In genomic region chr1:55639051-55639450, GRCh38 we compare ENCODE assay signal across 23 cellular contexts.
"Had no signal": no experiment of that assay in that cellular context is flagged by ENCODE, and none has a peak within 500 bp of the region (broad histone marks: within the 10 kb centered on the region; RNA-seq: fewer than 3 reads in every experiment).

No MANE protein-coding gene starts in this region.

- H3K36me3 ChIP-seq: right lobe of liver, tibial artery had no signal

- H3K27ac ChIP-seq: hepatocyte, right lobe of liver had no signal

- DNase-seq: activated B cell treated with CpG ODN at 0.5 μM for 24 hours; activated CD4-positive, alpha-beta T cell treated with anti-CD3 and anti-CD28 coated beads for 36 hours; activated CD4-positive, alpha-beta T cell treated with anti-CD3 and anti-CD28 coated beads, Interleukin-2, amount 50 U/mL, for 4 hours; activated CD8-positive, alpha-beta memory T cell treated with anti-CD3 and anti-CD28 coated beads for 24 hours; activated CD8-positive, alpha-beta memory T cell treated with anti-CD3 and anti-CD28 coated beads, Interleukin-2, amount 50 U/mL, for 4 hours; activated naive CD4-positive, alpha-beta T cell; activated naive CD8-positive, alpha-beta T cell treated with anti-CD3 and anti-CD28 coated beads for 36 hours; activated T-cell treated with anti-CD3 and anti-CD28 coated beads, Interleukin-2, amount 50 U/mL, for 4 hours; amniotic stem cell; cerebellar nuclear complex; foreskin fibroblast; mesenchymal stem cell; naive B cell; nucleus accumbens; right lobe of liver; stimulated activated CD4-positive, alpha-beta T cell treated with anti-CD3 and anti-CD28 coated beads, Interleukin-1b, Interleukin-23, amount 100 ng/mL, for 48 hours; stimulated activated naive CD8-positive, alpha-beta T cell treated with anti-CD3 and anti-CD28 coated beads, Interleukin-15, amount 100 ng/mL, for 72 hours; T1000; tibial artery had no signal

- ATAC-seq: activated CD4-positive, alpha-beta T cell treated with anti-CD3 and anti-CD28 coated beads for 36 hours; activated T-cell treated with anti-CD3 and anti-CD28 coated beads, Interleukin-2, amount 50 U/mL, for 4 hours; right lobe of liver; stimulated activated effector memory CD8-positive, alpha-beta T cell treated with anti-CD3 and anti-CD28 coated beads, Interleukin-12 subunit alpha, Interleukin-12 subunit beta, amount 100 ng/mL, for 72 hours; stimulated activated naive CD8-positive, alpha-beta T cell treated with anti-CD3 and anti-CD28 coated beads, Interleukin-15, amount 100 ng/mL, for 72 hours had no signal

- H3K9me3 ChIP-seq: right lobe of liver, tibial artery had no signal

- H3K4me3 ChIP-seq: coronary artery, hepatocyte, right lobe of liver, skin epidermis, tibial artery had no signal

- H3K4me1 ChIP-seq: right lobe of liver had no signal
